Comparison of ENCODE assay signal across 21 cellular contexts in the genomic region with DNA sequence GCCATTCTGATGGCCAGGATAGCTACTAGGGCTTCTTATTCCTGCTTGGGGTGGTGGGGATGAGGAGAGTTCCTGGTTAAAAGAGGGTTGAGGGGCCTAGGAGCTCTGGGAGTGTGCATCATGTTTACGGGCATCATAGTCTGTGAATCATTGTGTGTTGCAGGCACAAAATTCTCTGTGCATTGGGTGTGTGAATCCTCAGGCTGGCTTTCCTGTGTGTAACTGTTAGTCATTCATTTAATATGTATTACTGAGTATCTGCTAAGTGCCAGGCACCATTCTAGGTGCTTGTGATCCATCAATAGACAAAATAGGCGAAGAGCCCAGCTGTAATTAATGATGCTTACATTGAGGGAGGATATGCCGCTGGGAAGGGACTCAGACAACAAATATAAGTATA.
DNase-seq lines count a peak whose midpoint lies in the region; ATAC-seq and TF ChIP-seq lines count a peak whose summit lies in the region.
"Had no signal": no experiment of that assay in that cellular context is flagged by ENCODE, and none has a peak within 500 bp of the region (broad histone marks: within the 10 kb centered on the region; RNA-seq: fewer than 3 reads in every experiment).

No MANE protein-coding gene starts in this region.

- no peak overlapping the region for H3K4me3 ChIP-seq in AG10803 (ENCODE audit: low read length)
- H3K4me3 ChIP-seq: adrenal gland, colonic mucosa, K562 had no signal

- TF ChIP-seq CTCF in AG10803 (conservative IDR thresholded peaks at IDR 0.05; ENCODE audit: low read length): no peak

- ATAC-seq in HG02571 (IDR thresholded peaks at IDR 0.05; ENCODE audit: unreplicated experiment): no peak
- no peak for ATAC-seq in GM21528 (IDR thresholded peaks at IDR 0.05; ENCODE audit: low FRiP score, unreplicated experiment)
- ATAC-seq: K562; left colon; naive thymus-derived CD8-positive, alpha-beta T cell had no signal

- peak; percentile 41 for DNase-seq in AG10803 (ENCODE audit: low read depth)
- peak; percentile 24 for DNase-seq in GM04503 (ENCODE audit: low read depth)
- peak; percentile 68 for DNase-seq in RKO (ENCODE audit: low spot score)
- peak; percentile 17 for DNase-seq in iris pigment epithelial cell (ENCODE audit: low read depth)
- no peak for DNase-seq in activated CD4-positive, alpha-beta T cell treated with anti-CD3 and anti-CD28 coated beads for 48 hours
- no peak for DNase-seq in stimulated activated naive CD4-positive, alpha-beta T cell treated with Interleukin-2 at 50 U/mL for 16 hours (lab: John Stamatoyannopoulos, UW)
- DNase-seq: activated CD4-positive, alpha-beta memory T cell treated with anti-CD3 and anti-CD28 coated beads, Interleukin-2, amount 10 ng/mL, durations not matched to agents 7 days and 5 days; activated gamma-delta T cell; adrenal gland; colonic mucosa; endodermal cell; glutamatergic neuron; left colon; mesendoderm; MV-4-11; naive thymus-derived CD8-positive, alpha-beta T cell; NCI-H187; NCI-H526 treated with DMSO at 0.1 percent for 48 hours had no signal

Comparison
In these comparisons a context has a peak if more than half of its experiments do, and no peak if none do; other contexts are left out.
1. DNase-seq: peak in AG10803 (single experiment), GM04503 (single experiment), RKO (single experiment) and iris pigment epithelial cell (single experiment); none in activated CD4-positive, alpha-beta T cell treated with anti-CD3 and anti-CD28 coated beads for 48 hours (single experiment) and stimulated activated naive CD4-positive, alpha-beta T cell treated with Interleukin-2 at 50 U/mL for 16 hours (single experiment).